1 cellular context compared by ENCODE assay signal in the genomic region with DNA sequence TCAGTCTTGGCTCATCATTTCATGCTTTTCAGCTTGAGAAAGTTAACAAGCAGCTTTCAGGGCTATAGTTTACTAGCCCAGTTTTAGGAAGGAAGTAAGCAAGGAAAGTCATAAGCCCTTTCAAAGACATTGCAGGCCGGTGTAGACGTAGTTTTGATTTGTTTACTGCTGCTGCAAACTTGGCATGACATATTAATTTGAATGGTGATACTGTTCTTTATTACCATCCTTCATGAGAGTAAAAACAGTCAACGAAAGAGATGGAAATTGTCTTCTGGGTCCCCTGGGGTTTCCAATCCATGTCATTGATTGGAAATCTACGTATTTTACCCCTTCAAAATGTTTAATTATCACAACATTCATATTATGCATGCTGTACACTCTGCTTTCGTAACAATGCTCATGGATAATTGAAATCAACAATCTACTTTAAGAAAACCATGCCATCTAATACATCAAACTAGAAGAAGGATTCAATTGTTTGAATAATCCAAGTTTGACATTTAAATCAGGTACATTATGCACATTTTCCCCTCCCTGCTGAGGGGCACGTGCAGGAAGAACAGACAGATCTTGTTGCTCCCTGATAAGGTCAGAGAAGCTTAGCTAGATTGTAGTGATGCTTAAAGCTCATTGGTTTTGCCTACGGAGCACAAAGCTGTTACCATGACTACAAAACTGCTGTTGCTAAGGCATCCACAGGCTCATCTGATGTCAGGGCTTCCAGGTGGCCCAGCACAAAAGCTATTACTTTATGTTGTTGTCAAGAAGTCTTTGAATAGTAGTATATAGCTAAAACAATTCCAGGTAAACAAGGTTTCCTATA.
TF ChIP-seq lines count a peak whose summit lies in the region.

No MANE protein-coding gene starts in this region.

TF ChIP-seq in HepG2, 621 proteins besides CTCF, POLR2A, EP300 and RAD21 (continued from another document):
- TF ChIP-seq NR2F6 (IDR thresholded peaks at IDR 0.05), result no peak
- TF ChIP-seq NR2F6 (CRISPR knock-in tag; IDR thresholded peaks at IDR 0.05), result no peak
- TF ChIP-seq ZNF253 (CRISPR knock-in tag; IDR thresholded peaks at IDR 0.05; ENCODE audit: borderline replicate concordance), result no peak
- TF ChIP-seq ZNF333 (CRISPR knock-in tag; IDR thresholded peaks at IDR 0.05; ENCODE audit: borderline replicate concordance), result no peak
